Comparison of ENCODE assay signal across 2 cellular contexts in genomic region chr10:60419249-60419648, GRCh38.
TF ChIP-seq lines count a peak whose summit lies in the region.

No MANE protein-coding gene starts in this region.

TF ChIP-seq in IMR-90, 13 proteins besides CTCF, POLR2A, EP300 and RAD21:
- TF ChIP-seq CHD1 (IDR thresholded peaks at IDR 0.05; ENCODE audit: low read depth, low read length) (no peak), MAZ (IDR thresholded peaks at IDR 0.05; ENCODE audit: borderline replicate concordance, low read depth, low read length) (no peak), CEBPB (IDR thresholded peaks at IDR 0.05; ENCODE audit: low read depth, low read length) (no peak), USF2 (IDR thresholded peaks at IDR 0.05; ENCODE audit: low read depth, low read length) (no peak), BHLHE40 (IDR thresholded peaks at IDR 0.05; ENCODE audit: low read depth, low read length) (no peak), ELK1 (IDR thresholded peaks at IDR 0.05; ENCODE audit: borderline replicate concordance, low read depth, low read length) (no peak), SMC3 (IDR thresholded peaks at IDR 0.05; ENCODE audit: low read depth, low read length) (no peak), MAFK (IDR thresholded peaks at IDR 0.05; ENCODE audit: low read depth, low read length) (no peak), MXI1 (IDR thresholded peaks at IDR 0.05; ENCODE audit: borderline replicate concordance, low read depth, low read length) (no peak), NFE2L2 (IDR thresholded peaks at IDR 0.05; ENCODE audit: low read depth, low read length) (no peak)

TF ChIP-seq in H1, 55 proteins besides CTCF, POLR2A, EP300 and RAD21:
- TF ChIP-seq KDM1A (IDR thresholded peaks at IDR 0.05; ENCODE audit: borderline replicate concordance, low read length) (no peak), TEAD4 (IDR thresholded peaks at IDR 0.05; ENCODE audit: low read depth, low read length) (0 out of 2 replicates have a peak, but pooled peaks have one; percentile 32), HDAC2 (IDR thresholded peaks at IDR 0.05; ENCODE audit: borderline replicate concordance in 1 of 2, low read depth in 2 of 2, low read length in 2 of 2) (0 out of 4 replicates have a peak, but pooled peaks of 1 of the 2 experiments have one; percentile 38), ATF2 (IDR thresholded peaks at IDR 0.05; ENCODE audit: low read length) (no peak), SP1 (IDR thresholded peaks at IDR 0.05; ENCODE audit: low read depth, low read length) (0 out of 2 replicates have a peak, but pooled peaks have one; percentile 17), SRF (IDR thresholded peaks at IDR 0.05; ENCODE audit: low read depth, low read length) (no peak), ASH2L (IDR thresholded peaks at IDR 0.05; ENCODE audit: low read length) (no peak), POLR2AphosphoS5 (IDR thresholded peaks at IDR 0.05; ENCODE audit: low read depth, low read length) (peak; percentile 96), HDAC6 (IDR thresholded peaks at IDR 0.05; ENCODE audit: low read depth, low read length) (no peak), GABPA (IDR thresholded peaks at IDR 0.05; ENCODE audit: borderline replicate concordance, insufficient read depth, low read length) (no peak), TCF12 (IDR thresholded peaks at IDR 0.05; ENCODE audit: low read depth, low read length) (peak; percentile 100)
